Comparison of ENCODE assay signal across 12 cellular contexts in genomic region chr20:44151621-44152416, GRCh38. TPM values are rescaled to one million over a fixed set of nuclear protein-coding genes. Genes with fewer than 3 reads are reported as not detected.
A peak's percentile ranks its signal among the peaks of the same experiment; 100 is the strongest.
DNase-seq lines count a peak whose midpoint lies in the region; FAIRE-seq and TF ChIP-seq lines count a peak whose summit lies in the region.
"Had no signal": no experiment of that assay in that cellular context is flagged by ENCODE, and none has a peak within 500 bp of the region (broad histone marks: within the 10 kb centered on the region; RNA-seq: fewer than 3 reads in every experiment).

No MANE protein-coding gene starts in this region.

- H3K9me3 ChIP-seq in esophagus muscularis mucosa (no peaks in the 10 kb centered on the region), neural progenitor cell (ENCODE audit: low read depth) (no peaks in the 10 kb centered on the region), mesenchymal stem cell (ENCODE audit: control insufficient read depth, low read length) (no peaks in the 10 kb centered on the region)

- POLR2A ChIA-PET in RWPE1 (lab: Yijun Ruan, JAX; ENCODE audit: low non-redundant PET), result no interaction called here

- H3K27me3 Mint-ChIP-seq in neural progenitor cell (ENCODE audit: insufficient read depth, low read depth), result peaks cover 11% of the 10 kb centered on the region
- peaks cover 5% of the 10 kb centered on the region for H3K27me3 Mint-ChIP-seq in activated CD4-positive, alpha-beta T cell treated with anti-CD3 and anti-CD28 coated beads, Interleukin-2, amount 10 ng/mL, durations not matched to agents 24 days and 14 days
- H3K27me3 Mint-ChIP-seq: activated CD4-positive, alpha-beta memory T cell treated with anti-CD3 and anti-CD28 coated beads for 36 hours had no signal

- H3K27me3 ChIP-seq in esophagus muscularis mucosa, result no peaks in the 10 kb centered on the region
- H3K27me3 ChIP-seq in neural progenitor cell, result no peaks in the 10 kb centered on the region
- H3K27me3 ChIP-seq in mesenchymal stem cell (ENCODE audit: control insufficient read depth in 1 of 2, insufficient read depth in 1 of 2, low read length in 2 of 2), result peaks cover 0 to 25% of the 10 kb centered on the region in 2 experiments

- peak; percentile 72 for TF ChIP-seq EP300 in esophagus muscularis mucosa (IDR thresholded peaks at IDR 0.05)

- TF ChIP-seq CTCF in RWPE1 (conservative IDR thresholded peaks at IDR 0.05; ENCODE audit: low read depth), result no peak
- TF ChIP-seq CTCF in esophagus muscularis mucosa (IDR thresholded peaks at IDR 0.05), result no peak
- TF ChIP-seq CTCF in neural progenitor cell (IDR thresholded peaks at IDR 0.05), result no peak

- no peak for TF ChIP-seq POLR2A in esophagus muscularis mucosa (IDR thresholded peaks at IDR 0.05; ENCODE audit: low read depth)

- H2BK15ac ChIP-seq in mesenchymal stem cell (ENCODE audit: low read depth, poor library complexity, severe bottlenecking), result no peak overlapping the region

- peak overlapping the region in 1 of 2 experiments; percentile 45 for H2BK12ac ChIP-seq in mesenchymal stem cell (ENCODE audit: low read length in 2 of 2)

- no peak overlapping the region for H2BK120ac ChIP-seq in mesenchymal stem cell (ENCODE audit: low read depth, low read length)

- H3K36me3 Mint-ChIP-seq in neural progenitor cell, result no peaks in the 10 kb centered on the region
- no peaks in the 10 kb centered on the region for H3K36me3 Mint-ChIP-seq in activated CD4-positive, alpha-beta T cell treated with anti-CD3 and anti-CD28 coated beads, Interleukin-2, amount 10 ng/mL, durations not matched to agents 24 days and 14 days (ENCODE audit: low read depth)
- H3K36me3 Mint-ChIP-seq: activated CD4-positive, alpha-beta memory T cell treated with anti-CD3 and anti-CD28 coated beads for 36 hours; memory B cell had no signal

- no peaks in the 10 kb centered on the region for H3K9me3 Mint-ChIP-seq in neural progenitor cell
- no peaks in the 10 kb centered on the region for H3K9me3 Mint-ChIP-seq in activated CD4-positive, alpha-beta T cell treated with anti-CD3 and anti-CD28 coated beads, Interleukin-2, amount 10 ng/mL, durations not matched to agents 24 days and 14 days
- H3K9me3 Mint-ChIP-seq: activated CD4-positive, alpha-beta memory T cell treated with anti-CD3 and anti-CD28 coated beads for 36 hours; activated T-helper 2 cell treated with anti-CD3 and anti-CD28 coated beads, Interferon-gamma antibody, Interleukin-2, Interleukin-4, amounts not matched to agents 10 μg/mL and 5 μg/mL and 100 μg/mL, durations not matched to agents 14 hours and 24 hours and 36 hours; memory B cell had no signal

- H2BK5ac ChIP-seq in mesenchymal stem cell (ENCODE audit: low read depth, low read length, poor library complexity, severe bottlenecking), result no peak overlapping the region

- 60% methylated on average over 14 of the region's 14 CpGs for WGBS in esophagus muscularis mucosa
- WGBS in mesenchymal stem cell, result 87% methylated on average over 14 of the region's 14 CpGs

- H3K27ac ChIP-seq in RWPE1, result peak overlapping the region; percentile 79
- H3K27ac ChIP-seq in esophagus muscularis mucosa (replicated peaks in 1 of 4), result peak overlapping the region; percentile 85 to 95 (median 92)
- no peak overlapping the region for H3K27ac ChIP-seq in neural progenitor cell
- H3K27ac ChIP-seq in mesenchymal stem cell (ENCODE audit: low read length, poor library complexity, severe bottlenecking), result no peak overlapping the region
- H3K27ac ChIP-seq: dorsolateral prefrontal cortex had no signal

- H3K79me2 ChIP-seq in neural progenitor cell (ENCODE audit: low read depth), result no peaks in the 10 kb centered on the region

- H3K14ac ChIP-seq in mesenchymal stem cell (ENCODE audit: low read length in 2 of 2), result no peak overlapping the region

- H4K8ac ChIP-seq in mesenchymal stem cell (ENCODE audit: low read length), result no peak overlapping the region

- no peaks in the 10 kb centered on the region for H4K20me1 ChIP-seq in neural progenitor cell (ENCODE audit: low read depth)

- H3K18ac ChIP-seq in mesenchymal stem cell (ENCODE audit: low read depth in 1 of 2, low read length in 2 of 2), result no peak overlapping the region

- no peaks in the 10 kb centered on the region for H3K36me3 ChIP-seq in esophagus muscularis mucosa
- H3K36me3 ChIP-seq in neural progenitor cell, result no peaks in the 10 kb centered on the region
- no peaks in the 10 kb centered on the region for H3K36me3 ChIP-seq in mesenchymal stem cell (ENCODE audit: control insufficient read depth in 1 of 2, insufficient read depth in 2 of 2, low read depth in 1 of 2, low read length in 2 of 2)

- no peak overlapping the region for H2AFZ ChIP-seq in neural progenitor cell (replicated peaks)
- no peak overlapping the region for H2AFZ ChIP-seq in mesenchymal stem cell (ENCODE audit: low read depth, low read length)

- H4K91ac ChIP-seq in mesenchymal stem cell (ENCODE audit: low read length), result no peak overlapping the region

- no peak overlapping the region for H3K4me2 ChIP-seq in neural progenitor cell
- no peak overlapping the region for H3K4me2 ChIP-seq in mesenchymal stem cell (ENCODE audit: low read length, poor library complexity, severe bottlenecking)

- peak; percentile 27 for FAIRE-seq in urothelium cell line (lab: Jason Lieb, UNC)

- no peaks in the 10 kb centered on the region for H3F3A ChIP-seq in neural progenitor cell (ENCODE audit: low read depth)

- peaks cover 41 to 100% (median 81%) of the 10 kb centered on the region in 4 donors for H3K4me1 ChIP-seq in esophagus muscularis mucosa
- peaks cover 6% of the 10 kb centered on the region for H3K4me1 ChIP-seq in neural progenitor cell
- peaks cover 2% of the 10 kb centered on the region for H3K4me1 ChIP-seq in mesenchymal stem cell (ENCODE audit: control insufficient read depth, insufficient read depth, low read depth, low read length)

- H3K4me3 ChIP-seq in esophagus muscularis mucosa (no peak overlapping the region), neural progenitor cell (no peak overlapping the region), mesenchymal stem cell (ENCODE audit: insufficient read depth in 1 of 2, low read depth in 1 of 2, low read length in 2 of 2) (no peak overlapping the region)
- H3K4me3 ChIP-seq: dorsolateral prefrontal cortex had no signal

- no peak overlapping the region for H3K4ac ChIP-seq in mesenchymal stem cell (ENCODE audit: low read depth in 1 of 2, low read length in 2 of 2)

- H2AK5ac ChIP-seq in mesenchymal stem cell (ENCODE audit: low read length, severe bottlenecking), result no peak overlapping the region

- H3K9ac ChIP-seq in neural progenitor cell, result no peak overlapping the region
- no peak overlapping the region for H3K9ac ChIP-seq in mesenchymal stem cell (ENCODE audit: low read length)

- peaks cover 22% of the 10 kb centered on the region for H3K4me1 Mint-ChIP-seq in neural progenitor cell
- peaks cover 11% of the 10 kb centered on the region for H3K4me1 Mint-ChIP-seq in activated CD4-positive, alpha-beta T cell treated with anti-CD3 and anti-CD28 coated beads, Interleukin-2, amount 10 ng/mL, durations not matched to agents 24 days and 14 days
- H3K4me1 Mint-ChIP-seq: memory B cell had no signal

- peaks cover 2% of the 10 kb centered on the region for H3K79me1 ChIP-seq in mesenchymal stem cell (replicated peaks; ENCODE audit: low read length, poor library complexity, severe bottlenecking)

- no peak overlapping the region for H3K4me3 Mint-ChIP-seq in neural progenitor cell
- H3K4me3 Mint-ChIP-seq in activated CD4-positive, alpha-beta T cell treated with anti-CD3 and anti-CD28 coated beads, Interleukin-2, amount 10 ng/mL, durations not matched to agents 24 days and 14 days, result no peak overlapping the region
- H3K4me3 Mint-ChIP-seq: activated CD4-positive, alpha-beta memory T cell treated with anti-CD3 and anti-CD28 coated beads for 36 hours; memory B cell had no signal

- DNase-seq in RWPE1 (ENCODE audit: low spot score) (peak; percentile 94), esophagus muscularis mucosa (ENCODE audit: extremely low spot score) (no peak), neural progenitor cell (ENCODE audit: low spot score) (no peak), urothelium cell line (ENCODE audit: low spot score) (peak; percentile 85), RKO (ENCODE audit: low spot score) (no peak), mesenchymal stem cell (no peak)
- DNase-seq in activated CD4-positive, alpha-beta T cell treated with anti-CD3 and anti-CD28 coated beads, Interleukin-2, amount 10 ng/mL, durations not matched to agents 24 days and 14 days, result no peak
- DNase-seq: activated CD4-positive, alpha-beta memory T cell treated with anti-CD3 and anti-CD28 coated beads for 36 hours; C1 segment of cervical spinal cord; dorsolateral prefrontal cortex had no signal

- intact Hi-C loops in esophagus muscularis mucosa (cut with DNase I), result no loop called here
- intact Hi-C loops in activated CD4-positive, alpha-beta T cell treated with anti-CD3 and anti-CD28 coated beads, Interleukin-2, amount 10 ng/mL, durations not matched to agents 24 days and 14 days (cut with micrococcal nuclease), result no loop called here

- H3K23ac ChIP-seq in mesenchymal stem cell (ENCODE audit: low read length in 2 of 2), result no peak overlapping the region

- peak overlapping the region; percentile 50 for H3K27ac Mint-ChIP-seq in neural progenitor cell
- no peak overlapping the region for H3K27ac Mint-ChIP-seq in activated CD4-positive, alpha-beta T cell treated with anti-CD3 and anti-CD28 coated beads, Interleukin-2, amount 10 ng/mL, durations not matched to agents 24 days and 14 days
- H3K27ac Mint-ChIP-seq: activated CD4-positive, alpha-beta memory T cell treated with anti-CD3 and anti-CD28 coated beads for 36 hours; activated T-helper 2 cell treated with anti-CD3 and anti-CD28 coated beads, Interferon-gamma antibody, Interleukin-2, Interleukin-4, amounts not matched to agents 10 μg/mL and 5 μg/mL and 100 μg/mL, durations not matched to agents 14 hours and 24 hours and 36 hours; memory B cell had no signal

- CTCF ChIA-PET in RWPE1 (lab: Yijun Ruan, JAX), result interaction anchor here (0.6 to 3.3 kb wide), 5 partner anchors 11 to 578 kb away, joined by 3 to 12 read pairs (median 4); no protein-coding TSS in a partner anchor

RNA-seq across cellular contexts. Expression of gene JPH2, which starts 35.2 kb away (rescaled TPM):
- 100 to 1,000 TPM; 187 to 441 (median 295) TPM for total RNA-seq in esophagus muscularis mucosa
- total RNA-seq in neural progenitor cell (ENCODE audit: low replicate concordance), result not detected in 2 replicates
- total RNA-seq in activated CD4-positive, alpha-beta T cell treated with anti-CD3 and anti-CD28 coated beads, Interleukin-2, amount 10 ng/mL, durations not matched to agents 24 days and 14 days, result 0.05 TPM in 1 of 2 replicates, not detected in the other
- polyA plus RNA-seq in mesenchymal stem cell (2013, experiment 1 of 2), result 1.9 TPM
- 1.8 TPM for polyA plus RNA-seq in mesenchymal stem cell (2013, experiment 2 of 2)
- total RNA-seq: activated CD4-positive, alpha-beta memory T cell treated with anti-CD3 and anti-CD28 coated beads for 36 hours; activated T-helper 2 cell treated with anti-CD3 and anti-CD28 coated beads, Interferon-gamma antibody, Interleukin-2, Interleukin-4, amounts not matched to agents 10 μg/mL and 5 μg/mL and 100 μg/mL, durations not matched to agents 14 hours and 24 hours and 36 hours had no signal

RNA-seq across cellular contexts. Expression of gene OSER1, which starts 58.8 kb away (rescaled TPM):
- total RNA-seq in esophagus muscularis mucosa, result 10 to 100 TPM; 45.2 to 94.4 (median 71.0) TPM
- 44.4 and 51.8 TPM in 2 replicates for total RNA-seq in neural progenitor cell (ENCODE audit: low replicate concordance)
- total RNA-seq in activated CD4-positive, alpha-beta T cell treated with anti-CD3 and anti-CD28 coated beads, Interleukin-2, amount 10 ng/mL, durations not matched to agents 24 days and 14 days, result 22.7 and 23.6 TPM in 2 replicates
- polyA plus RNA-seq in mesenchymal stem cell (2013, experiment 1 of 2), result 18.7 TPM
- polyA plus RNA-seq in mesenchymal stem cell (2013, experiment 2 of 2), result 19.7 TPM

Comparison
In these comparisons a context has a peak if more than half of its experiments do, and no peak if none do; other contexts are left out.
1. DNase-seq: peak in RWPE1 (single experiment) and urothelium cell line (single experiment); none in esophagus muscularis mucosa (single experiment), neural progenitor cell (single experiment), activated CD4-positive, alpha-beta T cell treated with anti-CD3 and anti-CD28 coated beads, Interleukin-2, amount 10 ng/mL, durations not matched to agents 24 days and 14 days (single experiment), RKO (single experiment) and mesenchymal stem cell (single experiment).
2. H3K27ac ChIP-seq: peak in RWPE1 (single experiment) and esophagus muscularis mucosa (4 of 4); none in neural progenitor cell (single experiment) and mesenchymal stem cell (single experiment).
3. RNA of gene JPH2, which starts 35.2 kb away (total RNA-seq): 187 to 441 TPM in esophagus muscularis mucosa; 0.05 TPM in activated CD4-positive, alpha-beta T cell treated with anti-CD3 and anti-CD28 coated beads, Interleukin-2, amount 10 ng/mL, durations not matched to agents 24 days and 14 days and not detected in neural progenitor cell; every median in the first group is over 100 times any median in the second.